9 cellular contexts compared by ENCODE assay signal in genomic region chr6:159110013-159110412, GRCh38. TPM values are rescaled to one million over a fixed set of nuclear protein-coding genes. Genes with fewer than 3 reads are reported as not detected.
DNase-seq lines count a peak whose midpoint lies in the region; ATAC-seq, FAIRE-seq and TF ChIP-seq lines count a peak whose summit lies in the region.
"Had no signal": no experiment of that assay in that cellular context is flagged by ENCODE, and none has a peak within 500 bp of the region (broad histone marks: within the 10 kb centered on the region; RNA-seq: fewer than 3 reads in every experiment).

No MANE protein-coding gene starts in this region.

- H3K9ac ChIP-seq in NT2/D1 (ENCODE audit: insufficient read length, low read depth): no peak overlapping the region

- H3K27me3 Mint-ChIP-seq in CD4-positive, CD25-positive, alpha-beta regulatory T cell: no peaks in the 10 kb centered on the region
- H3K27me3 Mint-ChIP-seq in dendritic cell treated with granulocyte-macrophage colony-stimulating factor and Interleukin-4, amounts not matched to agents 40 ng/mL and 50 ng/mL, for 4 days: no peaks in the 10 kb centered on the region
- no peaks in the 10 kb centered on the region for H3K27me3 Mint-ChIP-seq in neural crest cell (ENCODE audit: low read depth)

- H3K36me3 ChIP-seq in CD4-positive, CD25-positive, alpha-beta regulatory T cell (ENCODE audit: control insufficient read depth, insufficient read depth, low read length): no peaks in the 10 kb centered on the region
- H3K36me3 ChIP-seq in NT2/D1 (ENCODE audit: insufficient read depth, insufficient read length, low read length): no peaks in the 10 kb centered on the region

- ATAC-seq in CD4-positive, CD25-positive, alpha-beta regulatory T cell (ENCODE audit: low read depth in 2 of 2): no peak
- ATAC-seq in HG02571 (IDR thresholded peaks at IDR 0.05; ENCODE audit: unreplicated experiment): no peak

- TF ChIP-seq POLR2A in GM12892 (IDR thresholded peaks at IDR 0.05; ENCODE audit: low read depth, low read length): no peak

- H3K9me3 Mint-ChIP-seq in CD4-positive, CD25-positive, alpha-beta regulatory T cell: no peaks in the 10 kb centered on the region
- H3K9me3 Mint-ChIP-seq in dendritic cell treated with granulocyte-macrophage colony-stimulating factor and Interleukin-4, amounts not matched to agents 40 ng/mL and 50 ng/mL, for 4 days: no peaks in the 10 kb centered on the region
- H3K9me3 Mint-ChIP-seq in neural crest cell: no peaks in the 10 kb centered on the region

- peak; percentile 67 for TF ChIP-seq CTCF in neural crest cell (conservative IDR thresholded peaks at IDR 0.05)

- no peaks in the 10 kb centered on the region for H3K36me3 Mint-ChIP-seq in CD4-positive, CD25-positive, alpha-beta regulatory T cell
- H3K36me3 Mint-ChIP-seq in dendritic cell treated with granulocyte-macrophage colony-stimulating factor and Interleukin-4, amounts not matched to agents 40 ng/mL and 50 ng/mL, for 4 days (ENCODE audit: low read depth): peaks cover 6% of the 10 kb centered on the region
- H3K36me3 Mint-ChIP-seq in neural crest cell (ENCODE audit: low read depth): no peaks in the 10 kb centered on the region

- H3K4me3 ChIP-seq in CD4-positive, CD25-positive, alpha-beta regulatory T cell (ENCODE audit: low read depth, low read length): no peak overlapping the region
- no peak overlapping the region for H3K4me3 ChIP-seq in NT2/D1 (ENCODE audit: insufficient read length, low read depth)

- H3K27ac Mint-ChIP-seq in CD4-positive, CD25-positive, alpha-beta regulatory T cell: peak overlapping the region; percentile 76 to 92 (median 92)
- H3K27ac Mint-ChIP-seq in dendritic cell treated with granulocyte-macrophage colony-stimulating factor and Interleukin-4, amounts not matched to agents 40 ng/mL and 50 ng/mL, for 4 days: peak overlapping the region; percentile 60
- H3K27ac Mint-ChIP-seq in neural crest cell (ENCODE audit: unreplicated experiment): no peak overlapping the region

- H3K27ac ChIP-seq in CD4-positive, CD25-positive, alpha-beta regulatory T cell (ENCODE audit: insufficient read depth, low read length, poor library complexity, severe bottlenecking): peak overlapping the region; percentile 92

- intact Hi-C loops in dendritic cell treated with granulocyte-macrophage colony-stimulating factor and Interleukin-4, amounts not matched to agents 40 ng/mL and 50 ng/mL, for 4 days (cut with micrococcal nuclease): no loop called here

- no peaks in the 10 kb centered on the region for H3K27me3 ChIP-seq in CD4-positive, CD25-positive, alpha-beta regulatory T cell (ENCODE audit: control insufficient read depth, insufficient read depth, low read length)
- no peaks in the 10 kb centered on the region for H3K27me3 ChIP-seq in NT2/D1 (ENCODE audit: insufficient read depth, insufficient read length)

- DNase-seq in CD4-positive, CD25-positive, alpha-beta regulatory T cell: peak in 2 of 3 donors; percentile 38 to 60
- DNase-seq in GM12892 (ENCODE audit: insufficient read length): no peak
- peak; percentile 58 for DNase-seq in NT2/D1 (ENCODE audit: low read depth, low spot score)
- DNase-seq in neural crest cell (ENCODE audit: low read depth, low spot score): peak; percentile 32
- no peak for DNase-seq in NCI-H446 treated with DMSO at 0.1 percent for 48 hours (lab: John Stamatoyannopoulos, UW)
- no peak for DNase-seq in ecto neural progenitor cell (ENCODE audit: low spot score)

- peak; percentile 92 for FAIRE-seq in GM12892 (lab: Jason Lieb, UNC)

- peaks cover 22 to 68% (median 40%) of the 10 kb centered on the region in 4 donors for H3K4me1 Mint-ChIP-seq in CD4-positive, CD25-positive, alpha-beta regulatory T cell
- H3K4me1 Mint-ChIP-seq in dendritic cell treated with granulocyte-macrophage colony-stimulating factor and Interleukin-4, amounts not matched to agents 40 ng/mL and 50 ng/mL, for 4 days (ENCODE audit: low read depth): peaks cover 64% of the 10 kb centered on the region
- H3K4me1 Mint-ChIP-seq in neural crest cell: no peaks in the 10 kb centered on the region

- no peaks in the 10 kb centered on the region for H3K9me3 ChIP-seq in CD4-positive, CD25-positive, alpha-beta regulatory T cell (ENCODE audit: control insufficient read depth in 2 of 2, low read length in 2 of 2)
- H3K9me3 ChIP-seq in NT2/D1 (ENCODE audit: insufficient read depth, low read length): no peaks in the 10 kb centered on the region

- peak overlapping the region in 3 of 4 donors; percentile 21 to 43 (median 36) for H3K4me3 Mint-ChIP-seq in CD4-positive, CD25-positive, alpha-beta regulatory T cell
- no peak overlapping the region for H3K4me3 Mint-ChIP-seq in dendritic cell treated with granulocyte-macrophage colony-stimulating factor and Interleukin-4, amounts not matched to agents 40 ng/mL and 50 ng/mL, for 4 days
- no peak overlapping the region for H3K4me3 Mint-ChIP-seq in neural crest cell

- H3K4me1 ChIP-seq in CD4-positive, CD25-positive, alpha-beta regulatory T cell (ENCODE audit: control insufficient read depth, insufficient read depth, low read length, poor library complexity, severe bottlenecking): peaks cover 51% of the 10 kb centered on the region
- H3K4me1 ChIP-seq in NT2/D1 (ENCODE audit: insufficient read depth, insufficient read length): no peaks in the 10 kb centered on the region

RNA-seq across cellular contexts. Expression of gene FNDC1, which starts 59.2 kb away (rescaled TPM):
- total RNA-seq in CD4-positive, CD25-positive, alpha-beta regulatory T cell: not detected
- polyA plus RNA-seq in CD4-positive, CD25-positive, alpha-beta regulatory T cell: under 1 TPM in 1 of 4 donors, not detected in 3; 0.17 TPM
- not detected for polyA plus RNA-seq in GM12892 (2012; ENCODE audit: missing spikeins)
- 0.05 and 0.09 TPM in 2 replicates for total RNA-seq in neural crest cell
- total RNA-seq: T-helper 2 cell treated with Interferon-gamma antibody and Interleukin-4, amounts not matched to agents 100 ng/mL and 5 ng/mL, for 36 hours had no signal

Comparison
In these comparisons a context has a peak if more than half of its experiments do, and no peak if none do; other contexts are left out.
1. DNase-seq: peak in CD4-positive, CD25-positive, alpha-beta regulatory T cell (2 of 3), NT2/D1 (single experiment) and neural crest cell (single experiment); none in GM12892 (single experiment), NCI-H446 treated with DMSO at 0.1 percent for 48 hours (single experiment) and ecto neural progenitor cell (single experiment).
2. H3K4me3 Mint-ChIP-seq: peak in CD4-positive, CD25-positive, alpha-beta regulatory T cell (3 of 4); none in dendritic cell treated with granulocyte-macrophage colony-stimulating factor and Interleukin-4, amounts not matched to agents 40 ng/mL and 50 ng/mL, for 4 days (single experiment) and neural crest cell (single experiment).